In the genomic region with DNA sequence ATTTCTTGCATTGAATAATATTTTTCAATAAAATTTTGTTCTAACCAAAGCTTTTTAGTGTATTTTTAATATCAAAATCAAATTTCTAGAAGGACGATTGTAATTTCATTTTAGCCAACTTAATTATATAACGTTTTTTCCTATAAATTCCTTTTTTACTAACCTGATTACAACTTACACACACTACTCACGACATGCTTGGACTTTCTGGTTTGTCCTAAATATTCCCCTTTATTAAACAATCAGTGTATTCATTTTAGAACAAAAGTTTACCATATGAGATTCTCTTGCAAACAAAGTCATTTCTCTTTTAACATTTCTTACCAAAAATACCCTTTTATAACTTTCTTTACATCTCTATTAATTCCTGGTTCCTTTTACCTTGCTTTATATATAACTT, we compare ENCODE assay signal across 18 cellular contexts.
"Had no signal": no experiment of that assay in that cellular context is flagged by ENCODE, and none has a peak within 500 bp of the region (broad histone marks: within the 10 kb centered on the region; RNA-seq: fewer than 3 reads in every experiment).

No MANE protein-coding gene starts in this region.

- H3K9me3 ChIP-seq: adrenal gland, sigmoid colon, upper lobe of right lung had no signal

- H3K4me1 ChIP-seq: adrenal gland, foreskin keratinocyte, sigmoid colon, spleen, upper lobe of right lung had no signal

- H3K4me3 ChIP-seq: adrenal gland, hepatocyte, sigmoid colon, spleen, upper lobe of right lung had no signal

- H2AFZ ChIP-seq: hepatocyte had no signal

- H3K4me1 Mint-ChIP-seq: activated CD4-positive, alpha-beta T cell treated with anti-CD3 and anti-CD28 coated beads for 36 hours; nephron; WTC11 had no signal

- H3K36me3 ChIP-seq: adrenal gland, sigmoid colon, spleen, upper lobe of right lung had no signal

- DNase-seq: activated CD4-positive, alpha-beta T cell treated with anti-CD3 and anti-CD28 coated beads for 36 hours; activated CD4-positive, alpha-beta T cell treated with anti-CD3 and anti-CD28 coated beads, Interleukin-2, amount 50 U/mL, for 48 hours; activated gamma-delta T cell treated with Interleukin-2 at 50 U/mL for 16 hours; adrenal gland; caudate nucleus; effector memory CD8-positive, alpha-beta T cell; foreskin keratinocyte; midbrain; nucleus accumbens; sigmoid colon; spleen; stimulated activated CD8-positive, alpha-beta memory T cell treated with anti-CD3 and anti-CD28 coated beads, Interleukin-4, amount 100 ng/mL, for 48 hours; stimulated activated naive CD4-positive, alpha-beta T cell; upper lobe of right lung had no signal

- H3K27me3 ChIP-seq: foreskin keratinocyte, hepatocyte, sigmoid colon, upper lobe of right lung had no signal

- H3K79me2 ChIP-seq: hepatocyte had no signal

- H3K4me3 Mint-ChIP-seq: activated CD4-positive, alpha-beta T cell treated with anti-CD3 and anti-CD28 coated beads for 36 hours; effector memory CD8-positive, alpha-beta T cell; nephron; WTC11 had no signal

- H3K36me3 Mint-ChIP-seq: activated naive CD4-positive, alpha-beta T cell treated with anti-CD3 and anti-CD28 coated beads, Interleukin-2, amount 50 U/mL, for 72 hours had no signal

- H3K27ac ChIP-seq: adrenal gland, foreskin keratinocyte, hepatocyte, sigmoid colon, spleen, upper lobe of right lung had no signal

- H3K27me3 Mint-ChIP-seq: activated CD4-positive, alpha-beta T cell treated with anti-CD3 and anti-CD28 coated beads for 36 hours; effector memory CD8-positive, alpha-beta T cell had no signal

- H3K4me2 ChIP-seq: hepatocyte had no signal

- H3K27ac Mint-ChIP-seq: activated CD4-positive, alpha-beta T cell treated with anti-CD3 and anti-CD28 coated beads for 36 hours; activated naive CD4-positive, alpha-beta T cell treated with anti-CD3 and anti-CD28 coated beads, Interleukin-2, amount 50 U/mL, for 72 hours; effector memory CD8-positive, alpha-beta T cell; nephron; WTC11 had no signal

- H3K9me3 Mint-ChIP-seq: activated naive CD4-positive, alpha-beta T cell treated with anti-CD3 and anti-CD28 coated beads, Interleukin-2, amount 50 U/mL, for 72 hours; effector memory CD8-positive, alpha-beta T cell had no signal
